ENCODE assay signal across 15 cellular contexts in the genomic region with DNA sequence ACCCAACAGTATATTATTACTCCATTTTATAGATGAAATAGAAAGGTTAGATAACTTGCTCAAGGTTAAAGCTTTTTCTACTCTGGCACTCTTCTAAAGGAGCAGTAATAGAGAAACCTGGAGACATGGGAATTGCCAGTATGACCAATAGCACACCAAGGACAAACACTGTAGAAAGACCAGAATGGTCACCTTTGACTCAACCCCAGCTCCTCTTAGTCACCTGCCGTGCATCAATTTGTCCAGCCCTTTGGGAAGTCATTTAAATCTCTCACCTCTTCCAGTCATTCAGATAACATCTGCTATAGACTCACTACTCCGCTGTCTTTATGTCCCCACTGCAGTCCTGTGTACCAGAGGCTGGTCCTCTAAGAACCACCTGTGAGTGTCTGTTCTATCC.
"Had no signal": no experiment of that assay in that cellular context is flagged by ENCODE, and none has a peak within 500 bp of the region (broad histone marks: within the 10 kb centered on the region; RNA-seq: fewer than 3 reads in every experiment).

No MANE protein-coding gene starts in this region.

- H2AFZ ChIP-seq: neural progenitor cell had no signal

- H3K36me3 ChIP-seq: adrenal gland, neural progenitor cell, prostate gland, right atrium auricular region had no signal

- H3K27me3 ChIP-seq: adrenal gland, neural progenitor cell, right atrium auricular region, testis had no signal

- H3K9me3 ChIP-seq: adrenal gland, prostate gland, right atrium auricular region, testis had no signal

- H3K27ac ChIP-seq: neural progenitor cell, prostate gland, right atrium auricular region had no signal

- H3K4me3 Mint-ChIP-seq: activated naive CD4-positive, alpha-beta T cell treated with anti-CD3 and anti-CD28 coated beads, Interleukin-2, amount 50 U/mL, for 24 hours; neural progenitor cell; type B pancreatic cell had no signal

- H3K36me3 Mint-ChIP-seq: activated naive CD4-positive, alpha-beta T cell treated with anti-CD3 and anti-CD28 coated beads, Interleukin-2, amount 50 U/mL, for 24 hours; neural progenitor cell had no signal

- H3K4me2 ChIP-seq: neural progenitor cell had no signal

- H3K9ac ChIP-seq: neural progenitor cell had no signal

- H3K4me1 ChIP-seq: prostate gland had no signal

- H3K9me3 Mint-ChIP-seq: activated naive CD4-positive, alpha-beta T cell treated with anti-CD3 and anti-CD28 coated beads, Interleukin-2, amount 50 U/mL, for 24 hours; neural progenitor cell had no signal

- DNase-seq: activated CD4-positive, alpha-beta T cell treated with anti-CD3 and anti-CD28 coated beads, Interleukin-2, amount 50 U/mL, for 1 hour; activated CD8-positive, alpha-beta memory T cell treated with anti-CD3 and anti-CD28 coated beads, Interleukin-2, amount 50 U/mL, for 4 hours; activated gamma-delta T cell; cerebellar nuclear complex; cortex of kidney; foreskin fibroblast; T-helper 9 cell; testis had no signal

- H3K4me3 ChIP-seq: adrenal gland, lung, neural progenitor cell, prostate gland, right atrium auricular region, testis had no signal

- H3K27me3 Mint-ChIP-seq: activated naive CD4-positive, alpha-beta T cell treated with anti-CD3 and anti-CD28 coated beads, Interleukin-2, amount 50 U/mL, for 24 hours; type B pancreatic cell had no signal

- H3K27ac Mint-ChIP-seq: activated naive CD4-positive, alpha-beta T cell treated with anti-CD3 and anti-CD28 coated beads, Interleukin-2, amount 50 U/mL, for 24 hours; neural progenitor cell; type B pancreatic cell had no signal
